In the genomic region with DNA sequence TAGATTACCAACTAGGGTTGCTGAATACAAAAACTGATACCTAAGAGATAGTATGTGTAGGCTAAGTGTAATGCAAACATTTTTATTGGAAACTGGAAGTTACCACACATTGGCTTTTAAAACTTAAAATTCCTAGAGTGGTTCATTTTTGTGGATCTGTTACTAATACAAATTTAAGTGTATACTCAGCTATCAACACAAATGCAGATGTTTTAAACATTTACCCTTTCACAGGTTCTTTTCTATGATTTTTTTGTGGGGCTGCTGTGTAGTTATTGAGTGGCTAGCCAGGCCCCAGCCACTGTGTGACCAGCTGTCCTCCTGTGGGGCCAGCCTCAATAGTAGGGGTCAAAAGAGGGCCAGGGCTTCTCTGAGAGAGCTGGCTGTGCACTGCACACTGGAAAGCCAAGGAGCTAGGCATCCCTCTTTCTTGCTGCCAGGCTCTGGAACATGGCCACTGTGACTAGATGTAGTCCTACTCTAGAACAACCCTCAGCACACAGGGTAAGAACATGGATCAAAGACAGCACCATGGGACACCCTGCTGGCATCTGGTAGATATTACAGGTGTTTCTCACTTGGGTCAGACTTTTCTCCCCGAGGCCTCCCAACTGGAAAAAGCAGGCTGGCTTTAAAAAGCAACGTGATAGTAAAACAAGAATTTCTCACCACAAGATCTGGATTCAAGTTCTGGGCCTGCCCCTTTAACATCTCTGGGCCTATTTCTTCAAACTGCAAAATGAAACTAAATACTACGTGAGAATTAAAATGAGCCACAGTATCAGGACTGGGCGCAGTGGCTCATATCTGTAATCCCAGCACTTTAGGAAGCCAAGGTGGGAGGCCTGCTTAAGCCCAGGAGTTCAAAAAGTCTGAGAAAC, we compare ENCODE assay signal across 8 cellular contexts. TPM values are rescaled to one million over a fixed set of nuclear protein-coding genes. Genes with fewer than 3 reads are reported as not detected.
DNase-seq lines count a peak whose midpoint lies in the region; ATAC-seq and TF ChIP-seq lines count a peak whose summit lies in the region.

No MANE protein-coding gene starts in this region.

- intact Hi-C loops in left cardiac atrium (cut with DNase I): loop anchor here (2.0 to 5.0 kb wide), 2 partner anchors 137 to 138 kb away; no protein-coding TSS in a partner anchor

- DNase-seq in Caki2 (ENCODE audit: low read depth) (peak; percentile 71), NCI-H1092 (lab: John Stamatoyannopoulos, UW) (peak; percentile 49), amniotic epithelial cell (ENCODE audit: low read depth) (peak; percentile 80), left cardiac atrium (peak; percentile 52), retina (peak; percentile 63), cortex of kidney (lab: John Stamatoyannopoulos, UW) (no peak)

- in situ Hi-C loops in Caki2 (cut with HindIII; ENCODE audit: low pct_unique_long_range_greater_than_20kb, low sequenced_read_pairs): loop anchor here (10.0 kb wide), 2 partner anchors 71 to 141 kb away; partner anchors contain the start of gene MRPS23

- peak; percentile 57 for ATAC-seq in GM21529 (IDR thresholded peaks at IDR 0.05; ENCODE audit: unreplicated experiment)
- peak; percentile 87 for ATAC-seq in SK-N-SH treated with all-trans-retinoic acid at 6 μM for 48 hours
- ATAC-seq in left cardiac atrium: peak; percentile 89 to 93

TF ChIP-seq in SK-N-SH treated with all-trans-retinoic acid at 6 μM for 48 hours, 23 proteins besides CTCF, POLR2A, EP300 and RAD21:
- no peak for TF ChIP-seq TCF4 (CRISPR knock-in tag; IDR thresholded peaks at IDR 0.05; ENCODE audit: borderline replicate concordance)
- TF ChIP-seq ZNF565 (CRISPR knock-in tag; conservative IDR thresholded peaks at IDR 0.05; ENCODE audit: low read depth): peak; percentile 85; the same call in 1 of the 2 replicates
- TF ChIP-seq ZNF8 (CRISPR knock-in tag; IDR thresholded peaks at IDR 0.05): 0 out of 2 replicates have a peak, but pooled peaks have one; percentile 37
- TF ChIP-seq CSRNP3 (CRISPR knock-in tag; IDR thresholded peaks at IDR 0.05): 0 out of 2 replicates have a peak, but pooled peaks have one; percentile 10
- TF ChIP-seq CREB5 (CRISPR knock-in tag; IDR thresholded peaks at IDR 0.05; ENCODE audit: low read depth): peak; percentile 15; the same call in 1 of the 2 replicates
- 0 out of 2 replicates have a peak, but pooled peaks have one; percentile 11 for TF ChIP-seq PATZ1 (CRISPR knock-in tag; IDR thresholded peaks at IDR 0.05; ENCODE audit: borderline replicate concordance)
- TF ChIP-seq ZNF70 (CRISPR knock-in tag; IDR thresholded peaks at IDR 0.05): 0 out of 2 replicates have a peak, but pooled peaks have one; percentile 24
- 0 out of 2 replicates have a peak, but pooled peaks have one; percentile 26 for TF ChIP-seq SNAI2 (CRISPR knock-in tag; IDR thresholded peaks at IDR 0.05)
- TF ChIP-seq ZFP3 (CRISPR knock-in tag; IDR thresholded peaks at IDR 0.05): no peak

RNA-seq across cellular contexts. Expression of gene VEZF1, which starts 7.3 kb away (rescaled TPM):
- 20.9 and 44.0 TPM in 2 replicates for total RNA-seq in Caki2 (2014; rRNA removed; shearing (Covaris generic); ENCODE audit: low replicate concordance)
- total RNA-seq in left cardiac atrium: 10 to 100 TPM; 54.1 to 60.9 TPM

RNA-seq across cellular contexts. Expression of gene SRSF1, which starts 11.7 kb away (rescaled TPM):
- 242 and 309 TPM in 2 replicates for total RNA-seq in Caki2 (2014; rRNA removed; shearing (Covaris generic); ENCODE audit: low replicate concordance)
- total RNA-seq in left cardiac atrium: 100 to 1,000 TPM; 113 to 137 TPM

RNA-seq across cellular contexts. Expression of gene CUEDC1, which starts 40.1 kb away (rescaled TPM):
- 24.8 and 47.7 TPM in 2 replicates for total RNA-seq in Caki2 (2014; rRNA removed; shearing (Covaris generic); ENCODE audit: low replicate concordance)
- total RNA-seq in left cardiac atrium: 10 to 100 TPM; 38.3 to 45.5 TPM
